ENCODE assay signal across 9 cellular contexts in genomic region chr2:68766378-68766845, GRCh38. TPM values are rescaled to one million over a fixed set of nuclear protein-coding genes. Genes with fewer than 3 reads are reported as not detected.
DNase-seq lines count a peak whose midpoint lies in the region; ATAC-seq lines count a peak whose summit lies in the region.
"Had no signal": no experiment of that assay in that cellular context is flagged by ENCODE, and none has a peak within 500 bp of the region (broad histone marks: within the 10 kb centered on the region; RNA-seq: fewer than 3 reads in every experiment).

No MANE protein-coding gene starts in this region.

- DNase-seq in G401 (ENCODE audit: low spot score) (peak; percentile 3), Karpas-422 (peak; percentile 92), Right ventricle myocardium inferior (ENCODE audit: missing footprints) (peak; percentile 77), NCI-H748 treated with DMSO at 0.1 percent for 48 hours (lab: John Stamatoyannopoulos, UW) (no peak), iPS-NIHi7 (ENCODE audit: extremely low spot score) (no peak)
- DNase-seq in activated CD8-positive, alpha-beta memory T cell treated with anti-CD3 and anti-CD28 coated beads, Interleukin-2, amount 50 U/mL, for 4 hours: peak; percentile 49
- DNase-seq in stimulated activated CD4-positive, alpha-beta T cell treated with anti-CD3 and anti-CD28 coated beads, Interleukin-2, amount 100 ng/mL, for 24 hours: peak; percentile 59

- no peaks in the 10 kb centered on the region for H4K20me1 ChIP-seq in Karpas-422 (ENCODE audit: insufficient read depth, low read depth, low read length)

- ATAC-seq in Right ventricle myocardium inferior (peak; percentile 55), HG02973 (IDR thresholded peaks at IDR 0.05; ENCODE audit: unreplicated experiment) (no peak)

- H3K27me3 ChIP-seq in Karpas-422 (ENCODE audit: low read length): no peaks in the 10 kb centered on the region
- H3K27me3 ChIP-seq: ascending aorta had no signal

- peak overlapping the region; percentile 69 for H3K4me2 ChIP-seq in Karpas-422 (ENCODE audit: low read depth, low read length, poor library complexity, severe bottlenecking)

- H3K36me3 ChIP-seq in Karpas-422 (ENCODE audit: insufficient read depth, low read length): peaks cover 3% of the 10 kb centered on the region; the same call in 1 of the 2 replicates
- H3K36me3 ChIP-seq: ascending aorta had no signal

- intact Hi-C loops in Right ventricle myocardium inferior (cut with DNase I): no loop called here

- H3K79me2 ChIP-seq in Karpas-422 (ENCODE audit: low read length): peaks cover 98% of the 10 kb centered on the region

- H3K4me1 ChIP-seq in Karpas-422 (ENCODE audit: low read length): peaks cover 100% of the 10 kb centered on the region

- no peak overlapping the region for H2AFZ ChIP-seq in Karpas-422 (ENCODE audit: low read length)

- peak overlapping the region; percentile 70 for H3K9ac ChIP-seq in Karpas-422 (ENCODE audit: low read length)

- peak overlapping the region; percentile 89 for H3K27ac ChIP-seq in Karpas-422 (ENCODE audit: low read length)
- H3K27ac ChIP-seq: ascending aorta had no signal

- in situ Hi-C loops in G401 (cut with HindIII; ENCODE audit: low sequenced_read_pairs): no loop called here

- peak overlapping the region; percentile 58 for H3K4me3 ChIP-seq in Karpas-422 (ENCODE audit: low read length)
- H3K4me3 ChIP-seq: ascending aorta had no signal

- no peaks in the 10 kb centered on the region for H3K9me2 ChIP-seq in Karpas-422 (replicated peaks; ENCODE audit: insufficient read depth, low read length)

- H3K9me3 ChIP-seq in Karpas-422 (ENCODE audit: low read length): no peaks in the 10 kb centered on the region
- H3K9me3 ChIP-seq: ascending aorta had no signal

RNA-seq across cellular contexts. Expression of gene ARHGAP25, which starts 31.8 kb away (rescaled TPM):
- total RNA-seq in G401 (2014; rRNA removed; shearing (Covaris generic)): not detected in 2 replicates
- total RNA-seq in Karpas-422 (2014; rRNA removed; shearing (Covaris generic); ENCODE audit: low replicate concordance): 172 and 213 TPM in 2 replicates
- total RNA-seq in Right ventricle myocardium inferior: 9.4 TPM

Comparison
In these comparisons a context has a peak if more than half of its experiments do, and no peak if none do; other contexts are left out.
1. DNase-seq: peak in G401 (single experiment), Karpas-422 (single experiment), activated CD8-positive, alpha-beta memory T cell treated with anti-CD3 and anti-CD28 coated beads, Interleukin-2, amount 50 U/mL, for 4 hours (single experiment), Right ventricle myocardium inferior (single experiment) and stimulated activated CD4-positive, alpha-beta T cell treated with anti-CD3 and anti-CD28 coated beads, Interleukin-2, amount 100 ng/mL, for 24 hours (2 of 2); none in NCI-H748 treated with DMSO at 0.1 percent for 48 hours (single experiment) and iPS-NIHi7 (single experiment).
2. RNA of gene ARHGAP25, which starts 31.8 kb away (total RNA-seq): 172 to 213 TPM in Karpas-422; 9.4 TPM in Right ventricle myocardium inferior (single experiment) and not detected in G401; every median in the first group is over 10 times any median in the second.